ENCODE assay signal across 1 cellular context in the genomic region with DNA sequence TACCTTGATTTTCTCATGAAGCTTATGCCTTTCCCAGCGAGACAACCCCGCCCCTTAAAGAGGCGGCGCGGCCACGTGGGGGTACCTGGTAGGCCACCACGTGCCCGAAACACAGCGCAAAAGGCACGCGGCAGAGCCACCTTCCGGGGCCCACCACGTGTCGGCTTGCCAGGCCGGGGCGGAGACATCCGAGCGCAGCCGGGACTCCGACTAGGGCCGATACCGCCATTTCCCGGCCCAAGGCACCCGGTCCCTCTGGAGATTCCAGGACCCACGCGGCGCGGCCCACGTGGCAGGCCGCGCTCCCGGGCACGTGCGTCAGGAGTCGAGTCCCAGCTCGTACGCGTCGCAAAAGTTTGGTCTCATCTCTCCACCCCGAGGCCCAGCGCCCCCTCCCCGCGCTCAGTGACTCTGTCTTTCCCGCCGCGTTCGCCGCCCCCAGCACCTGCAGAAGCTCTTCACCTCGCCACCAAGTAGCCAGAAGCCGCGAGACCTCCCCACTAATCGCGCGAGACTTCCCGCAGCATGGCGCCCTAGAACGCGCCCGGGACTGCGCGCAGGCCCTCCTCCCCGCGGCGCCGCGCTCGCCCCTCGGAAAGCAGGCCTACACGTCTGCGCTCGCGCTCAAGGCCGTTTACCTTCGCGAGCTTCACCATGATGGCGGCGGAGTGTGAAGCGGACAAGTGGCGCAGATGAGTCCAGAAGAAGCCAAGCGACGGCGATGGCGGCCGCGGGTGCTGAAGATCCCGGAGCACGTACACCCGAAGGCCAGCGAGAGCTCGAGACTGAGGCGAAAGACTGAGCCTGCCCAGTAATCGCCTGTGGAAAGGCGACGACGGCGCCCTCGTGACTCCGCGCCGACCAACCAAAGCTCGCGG.
TF ChIP-seq lines count a peak whose summit lies in the region.

A gene with protein sequence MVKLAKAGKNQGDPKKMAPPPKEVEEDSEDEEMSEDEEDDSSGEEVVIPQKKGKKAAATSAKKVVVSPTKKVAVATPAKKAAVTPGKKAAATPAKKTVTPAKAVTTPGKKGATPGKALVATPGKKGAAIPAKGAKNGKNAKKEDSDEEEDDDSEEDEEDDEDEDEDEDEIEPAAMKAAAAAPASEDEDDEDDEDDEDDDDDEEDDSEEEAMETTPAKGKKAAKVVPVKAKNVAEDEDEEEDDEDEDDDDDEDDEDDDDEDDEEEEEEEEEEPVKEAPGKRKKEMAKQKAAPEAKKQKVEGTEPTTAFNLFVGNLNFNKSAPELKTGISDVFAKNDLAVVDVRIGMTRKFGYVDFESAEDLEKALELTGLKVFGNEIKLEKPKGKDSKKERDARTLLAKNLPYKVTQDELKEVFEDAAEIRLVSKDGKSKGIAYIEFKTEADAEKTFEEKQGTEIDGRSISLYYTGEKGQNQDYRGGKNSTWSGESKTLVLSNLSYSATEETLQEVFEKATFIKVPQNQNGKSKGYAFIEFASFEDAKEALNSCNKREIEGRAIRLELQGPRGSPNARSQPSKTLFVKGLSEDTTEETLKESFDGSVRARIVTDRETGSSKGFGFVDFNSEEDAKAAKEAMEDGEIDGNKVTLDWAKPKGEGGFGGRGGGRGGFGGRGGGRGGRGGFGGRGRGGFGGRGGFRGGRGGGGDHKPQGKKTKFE (minus strand): TSS at position 787 of the 878 bp plus-strand sequence. CDS start 131 bp downstream, at position 656.

TF ChIP-seq in K562, 482 proteins besides CTCF, POLR2A, EP300 and RAD21 (continued from another document and continues in another):
- TF ChIP-seq, protein P1, sequence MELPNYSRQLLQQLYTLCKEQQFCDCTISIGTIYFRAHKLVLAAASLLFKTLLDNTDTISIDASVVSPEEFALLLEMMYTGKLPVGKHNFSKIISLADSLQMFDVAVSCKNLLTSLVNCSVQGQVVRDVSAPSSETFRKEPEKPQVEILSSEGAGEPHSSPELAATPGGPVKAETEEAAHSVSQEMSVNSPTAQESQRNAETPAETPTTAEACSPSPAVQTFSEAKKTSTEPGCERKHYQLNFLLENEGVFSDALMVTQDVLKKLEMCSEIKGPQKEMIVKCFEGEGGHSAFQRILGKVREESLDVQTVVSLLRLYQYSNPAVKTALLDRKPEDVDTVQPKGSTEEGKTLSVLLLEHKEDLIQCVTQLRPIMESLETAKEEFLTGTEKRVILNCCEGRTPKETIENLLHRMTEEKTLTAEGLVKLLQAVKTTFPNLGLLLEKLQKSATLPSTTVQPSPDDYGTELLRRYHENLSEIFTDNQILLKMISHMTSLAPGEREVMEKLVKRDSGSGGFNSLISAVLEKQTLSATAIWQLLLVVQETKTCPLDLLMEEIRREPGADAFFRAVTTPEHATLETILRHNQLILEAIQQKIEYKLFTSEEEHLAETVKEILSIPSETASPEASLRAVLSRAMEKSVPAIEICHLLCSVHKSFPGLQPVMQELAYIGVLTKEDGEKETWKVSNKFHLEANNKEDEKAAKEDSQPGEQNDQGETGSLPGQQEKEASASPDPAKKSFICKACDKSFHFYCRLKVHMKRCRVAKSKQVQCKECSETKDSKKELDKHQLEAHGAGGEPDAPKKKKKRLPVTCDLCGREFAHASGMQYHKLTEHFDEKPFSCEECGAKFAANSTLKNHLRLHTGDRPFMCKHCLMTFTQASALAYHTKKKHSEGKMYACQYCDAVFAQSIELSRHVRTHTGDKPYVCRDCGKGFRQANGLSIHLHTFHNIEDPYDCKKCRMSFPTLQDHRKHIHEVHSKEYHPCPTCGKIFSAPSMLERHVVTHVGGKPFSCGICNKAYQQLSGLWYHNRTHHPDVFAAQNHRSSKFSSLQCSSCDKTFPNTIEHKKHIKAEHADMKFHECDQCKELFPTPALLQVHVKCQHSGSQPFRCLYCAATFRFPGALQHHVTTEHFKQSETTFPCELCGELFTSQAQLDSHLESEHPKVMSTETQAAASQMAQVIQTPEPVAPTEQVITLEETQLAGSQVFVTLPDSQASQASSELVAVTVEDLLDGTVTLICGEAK (IDR thresholded peaks at IDR 0.05), result no peak
- TF ChIP-seq, protein P1 (CRISPR knock-in tag; IDR thresholded peaks at IDR 0.05), result peak; percentile 69
- peak; percentile 41; the same call in 1 of the 2 replicates for TF ChIP-seq ZNF282 (CRISPR knock-in tag; IDR thresholded peaks at IDR 0.05)
- TF ChIP-seq NFYB (IDR thresholded peaks at IDR 0.05; ENCODE audit: extremely low read depth, insufficient read length), result peak; percentile 81
- TF ChIP-seq ZNF717 (CRISPR knock-in tag; IDR thresholded peaks at IDR 0.05), result no peak
- peak in 1 of 2 experiments; percentile 41; a peak in 1 of 4 replicates for TF ChIP-seq SRF (CRISPR knock-in tag; IDR thresholded peaks at IDR 0.05)
- TF ChIP-seq, protein P2, sequence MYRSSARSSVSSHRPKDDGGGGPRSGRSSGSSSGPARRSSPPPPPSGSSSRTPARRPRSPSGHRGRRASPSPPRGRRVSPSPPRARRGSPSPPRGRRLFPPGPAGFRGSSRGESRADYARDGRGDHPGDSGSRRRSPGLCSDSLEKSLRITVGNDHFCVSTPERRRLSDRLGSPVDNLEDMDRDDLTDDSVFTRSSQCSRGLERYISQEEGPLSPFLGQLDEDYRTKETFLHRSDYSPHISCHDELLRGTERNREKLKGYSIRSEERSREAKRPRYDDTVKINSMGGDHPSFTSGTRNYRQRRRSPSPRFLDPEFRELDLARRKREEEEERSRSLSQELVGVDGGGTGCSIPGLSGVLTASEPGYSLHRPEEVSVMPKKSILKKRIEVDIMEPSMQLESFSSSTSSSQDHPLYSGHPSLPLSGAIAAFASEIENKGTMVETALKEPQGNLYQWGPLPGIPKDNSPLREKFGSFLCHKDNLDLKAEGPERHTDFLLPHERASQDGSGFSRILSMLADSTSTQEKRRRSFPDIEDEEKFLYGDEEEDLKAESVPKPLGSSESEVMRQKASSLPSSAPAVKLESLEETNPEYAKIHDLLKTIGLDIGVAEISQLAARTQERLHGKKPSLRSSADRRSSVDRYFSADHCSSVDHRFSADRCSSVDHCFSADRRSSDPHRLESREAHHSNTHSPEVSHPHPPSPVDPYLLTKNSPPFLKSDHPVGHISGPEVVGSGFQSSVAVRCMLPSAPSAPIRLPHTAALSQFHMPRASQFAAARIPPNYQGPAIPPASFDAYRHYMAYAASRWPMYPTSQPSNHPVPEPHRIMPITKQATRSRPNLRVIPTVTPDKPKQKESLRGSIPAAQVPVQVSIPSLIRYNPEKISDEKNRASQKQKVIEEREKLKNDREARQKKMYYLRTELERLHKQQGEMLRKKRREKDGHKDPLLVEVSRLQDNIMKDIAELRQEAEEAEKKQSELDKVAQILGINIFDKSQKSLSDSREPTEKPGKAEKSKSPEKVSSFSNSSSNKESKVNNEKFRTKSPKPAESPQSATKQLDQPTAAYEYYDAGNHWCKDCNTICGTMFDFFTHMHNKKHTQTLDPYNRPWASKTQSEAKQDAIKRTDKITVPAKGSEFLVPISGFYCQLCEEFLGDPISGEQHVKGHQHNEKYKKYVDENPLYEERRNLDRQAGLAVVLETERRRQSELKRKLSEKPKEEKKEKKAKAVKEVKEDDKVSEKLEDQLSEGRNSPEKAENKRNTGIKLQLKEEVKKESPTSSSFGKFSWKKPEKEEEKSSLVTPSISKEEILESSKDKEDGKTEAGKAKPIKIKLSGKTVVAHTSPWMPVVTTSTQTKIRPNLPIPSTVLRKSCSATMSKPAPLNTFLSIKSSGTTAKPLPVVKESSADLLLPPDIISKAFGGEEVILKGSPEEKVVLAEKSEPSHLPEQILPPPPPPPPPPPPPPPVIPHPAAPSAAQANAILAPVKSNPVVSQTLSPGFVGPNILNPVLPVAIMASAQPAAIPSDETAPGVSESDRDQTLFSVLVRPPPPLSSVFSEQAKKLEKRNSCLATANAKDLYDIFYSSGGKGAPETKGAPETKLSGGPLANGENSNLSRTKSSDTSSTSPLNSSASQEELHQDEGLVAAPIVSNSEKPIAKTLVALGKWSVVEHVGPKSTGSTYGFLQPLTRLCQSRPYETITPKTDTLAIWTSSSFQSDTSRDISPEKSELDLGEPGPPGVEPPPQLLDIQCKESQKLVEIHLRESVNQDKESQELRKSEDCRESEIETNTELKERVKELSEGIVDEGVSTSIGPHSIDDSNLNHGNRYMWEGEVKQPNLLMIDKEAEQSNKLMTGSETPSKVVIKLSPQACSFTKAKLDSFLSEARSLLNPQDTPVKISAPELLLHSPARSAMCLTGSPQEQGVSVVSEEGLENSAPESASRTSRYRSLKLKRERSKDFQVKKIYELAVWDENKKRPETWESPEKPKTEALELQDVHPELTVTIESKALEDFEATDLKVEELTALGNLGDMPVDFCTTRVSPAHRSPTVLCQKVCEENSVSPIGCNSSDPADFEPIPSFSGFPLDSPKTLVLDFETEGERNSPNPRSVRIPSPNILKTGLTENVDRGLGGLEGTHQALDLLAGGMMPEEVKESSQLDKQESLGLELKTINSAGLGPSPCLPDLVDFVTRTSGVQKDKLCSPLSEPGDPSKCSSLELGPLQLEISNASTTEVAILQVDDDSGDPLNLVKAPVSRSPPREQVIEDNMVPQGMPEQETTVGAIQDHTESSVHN (IDR thresholded peaks at IDR 0.05; ENCODE audit: borderline replicate concordance in 1 of 2, low read depth in 1 of 2), result no peak
- TF ChIP-seq, protein P3, sequence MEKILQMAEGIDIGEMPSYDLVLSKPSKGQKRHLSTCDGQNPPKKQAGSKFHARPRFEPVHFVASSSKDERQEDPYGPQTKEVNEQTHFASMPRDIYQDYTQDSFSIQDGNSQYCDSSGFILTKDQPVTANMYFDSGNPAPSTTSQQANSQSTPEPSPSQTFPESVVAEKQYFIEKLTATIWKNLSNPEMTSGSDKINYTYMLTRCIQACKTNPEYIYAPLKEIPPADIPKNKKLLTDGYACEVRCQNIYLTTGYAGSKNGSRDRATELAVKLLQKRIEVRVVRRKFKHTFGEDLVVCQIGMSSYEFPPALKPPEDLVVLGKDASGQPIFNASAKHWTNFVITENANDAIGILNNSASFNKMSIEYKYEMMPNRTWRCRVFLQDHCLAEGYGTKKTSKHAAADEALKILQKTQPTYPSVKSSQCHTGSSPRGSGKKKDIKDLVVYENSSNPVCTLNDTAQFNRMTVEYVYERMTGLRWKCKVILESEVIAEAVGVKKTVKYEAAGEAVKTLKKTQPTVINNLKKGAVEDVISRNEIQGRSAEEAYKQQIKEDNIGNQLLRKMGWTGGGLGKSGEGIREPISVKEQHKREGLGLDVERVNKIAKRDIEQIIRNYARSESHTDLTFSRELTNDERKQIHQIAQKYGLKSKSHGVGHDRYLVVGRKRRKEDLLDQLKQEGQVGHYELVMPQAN (IDR thresholded peaks at IDR 0.05; ENCODE audit: borderline replicate concordance), result peak; percentile 96
- no peak; the same call in 1 of the 2 replicates for TF ChIP-seq ZNF217 (CRISPR knock-in tag; IDR thresholded peaks at IDR 0.05)
- TF ChIP-seq CBX1 (IDR thresholded peaks at IDR 0.05; ENCODE audit: low read depth), result peak; percentile 96; the same call in 1 of the 2 replicates
- peak; percentile 7; the same call in 1 of the 2 replicates for TF ChIP-seq LARP7 (IDR thresholded peaks at IDR 0.05)
- TF ChIP-seq RBM22 (IDR thresholded peaks at IDR 0.05; ENCODE audit: low read depth, low read length, poor library complexity, severe bottlenecking), result peak; percentile 96
- TF ChIP-seq RBM34 (IDR thresholded peaks at IDR 0.05; ENCODE audit: borderline replicate concordance, insufficient read depth, low read length), result no peak
- TF ChIP-seq, protein P4, sequence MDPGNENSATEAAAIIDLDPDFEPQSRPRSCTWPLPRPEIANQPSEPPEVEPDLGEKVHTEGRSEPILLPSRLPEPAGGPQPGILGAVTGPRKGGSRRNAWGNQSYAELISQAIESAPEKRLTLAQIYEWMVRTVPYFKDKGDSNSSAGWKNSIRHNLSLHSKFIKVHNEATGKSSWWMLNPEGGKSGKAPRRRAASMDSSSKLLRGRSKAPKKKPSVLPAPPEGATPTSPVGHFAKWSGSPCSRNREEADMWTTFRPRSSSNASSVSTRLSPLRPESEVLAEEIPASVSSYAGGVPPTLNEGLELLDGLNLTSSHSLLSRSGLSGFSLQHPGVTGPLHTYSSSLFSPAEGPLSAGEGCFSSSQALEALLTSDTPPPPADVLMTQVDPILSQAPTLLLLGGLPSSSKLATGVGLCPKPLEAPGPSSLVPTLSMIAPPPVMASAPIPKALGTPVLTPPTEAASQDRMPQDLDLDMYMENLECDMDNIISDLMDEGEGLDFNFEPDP (CRISPR knock-in tag; IDR thresholded peaks at IDR 0.05), result no peak
- no peak for TF ChIP-seq KLF16 (IDR thresholded peaks at IDR 0.05)
- no peak for TF ChIP-seq HDAC2 (IDR thresholded peaks at IDR 0.05)
- TF ChIP-seq POLR2H (tag; IDR thresholded peaks at IDR 0.05; ENCODE audit: low read depth), result peak; percentile 97
- no peak for TF ChIP-seq ESRRA (IDR thresholded peaks at IDR 0.05; ENCODE audit: borderline replicate concordance, low read depth)
- TF ChIP-seq, protein P5, sequence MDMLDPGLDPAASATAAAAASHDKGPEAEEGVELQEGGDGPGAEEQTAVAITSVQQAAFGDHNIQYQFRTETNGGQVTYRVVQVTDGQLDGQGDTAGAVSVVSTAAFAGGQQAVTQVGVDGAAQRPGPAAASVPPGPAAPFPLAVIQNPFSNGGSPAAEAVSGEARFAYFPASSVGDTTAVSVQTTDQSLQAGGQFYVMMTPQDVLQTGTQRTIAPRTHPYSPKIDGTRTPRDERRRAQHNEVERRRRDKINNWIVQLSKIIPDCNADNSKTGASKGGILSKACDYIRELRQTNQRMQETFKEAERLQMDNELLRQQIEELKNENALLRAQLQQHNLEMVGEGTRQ (CRISPR knock-in tag; IDR thresholded peaks at IDR 0.05), result peak; percentile 98
- no peak for TF ChIP-seq MIER1 (IDR thresholded peaks at IDR 0.05; ENCODE audit: low read depth)
- peak; percentile 52; the same call in 1 of the 2 replicates for TF ChIP-seq TARDBP (IDR thresholded peaks at IDR 0.05)
- no peak for TF ChIP-seq CHCHD3 (CRISPR knock-in tag; IDR thresholded peaks at IDR 0.05)
